In the genomic region with DNA sequence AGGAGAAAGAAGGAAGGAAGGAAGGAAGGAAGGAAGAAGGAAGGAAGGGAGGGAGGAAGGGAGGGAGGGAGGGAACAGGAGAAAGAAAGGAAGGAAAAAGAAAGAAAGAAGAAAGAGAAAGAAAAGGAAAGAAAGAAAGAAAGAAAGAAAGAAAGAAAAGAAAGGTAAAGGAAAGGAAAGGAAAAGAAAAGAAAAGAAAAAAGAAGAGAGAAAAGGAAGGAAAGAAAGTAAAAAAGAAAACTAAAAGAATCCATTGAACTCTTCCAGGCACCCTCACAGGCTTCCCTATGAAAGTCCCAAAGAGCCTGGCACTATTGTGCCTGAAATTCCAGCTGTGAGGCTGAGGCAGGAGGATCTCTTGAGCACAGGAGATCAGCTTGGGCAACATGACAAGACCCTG, we compare ENCODE assay signal across 31 cellular contexts.
"Had no signal": no experiment of that assay in that cellular context is flagged by ENCODE, and none has a peak within 500 bp of the region (broad histone marks: within the 10 kb centered on the region; RNA-seq: fewer than 3 reads in every experiment).

No MANE protein-coding gene starts in this region.

- H3K27ac Mint-ChIP-seq: activated CD4-positive, alpha-beta memory T cell treated with anti-CD3 and anti-CD28 coated beads, Interleukin-2, amount 10 ng/mL, durations not matched to agents 7 days and 5 days; activated CD8-positive, alpha-beta memory T cell treated with anti-CD3 and anti-CD28 coated beads, Interleukin-2, amount 10 ng/mL, durations not matched to agents 7 days and 5 days; activated naive CD4-positive, alpha-beta T cell treated with anti-CD3 and anti-CD28 coated beads, Interleukin-2, amount 10 ng/mL, durations not matched to agents 7 days and 5 days; activated naive CD8-positive, alpha-beta T cell; activated naive CD8-positive, alpha-beta T cell treated with anti-CD3 and anti-CD28 coated beads, Interleukin-2, amount 50 U/mL, for 24 hours; brain had no signal

- H3K9me3 Mint-ChIP-seq: activated CD4-positive, alpha-beta memory T cell treated with anti-CD3 and anti-CD28 coated beads, Interleukin-2, amount 10 ng/mL, durations not matched to agents 7 days and 5 days; activated naive CD4-positive, alpha-beta T cell treated with anti-CD3 and anti-CD28 coated beads, Interleukin-2, amount 10 ng/mL, durations not matched to agents 7 days and 5 days; activated naive CD8-positive, alpha-beta T cell treated with anti-CD3 and anti-CD28 coated beads, Interleukin-2, amount 50 U/mL, for 24 hours had no signal

- H3K27me3 ChIP-seq: MG63 had no signal

- DNase-seq: activated CD4-positive, alpha-beta memory T cell treated with anti-CD3 and anti-CD28 coated beads, Interleukin-2, amount 10 ng/mL, durations not matched to agents 7 days and 5 days; activated CD4-positive, alpha-beta T cell treated with anti-CD3 and anti-CD28 coated beads for 1 hour; activated CD4-positive, alpha-beta T cell treated with anti-CD3 and anti-CD28 coated beads for 48 hours; activated CD4-positive, CD25-positive, alpha-beta regulatory T cell; activated CD8-positive, alpha-beta memory T cell treated with anti-CD3 and anti-CD28 coated beads for 24 hours; activated CD8-positive, alpha-beta memory T cell treated with anti-CD3 and anti-CD28 coated beads, Interleukin-2, amount 10 ng/mL, durations not matched to agents 7 days and 5 days; activated CD8-positive, alpha-beta memory T cell treated with anti-CD3 and anti-CD28 coated beads, Interleukin-2, amount 50 U/mL, for 48 hours; activated effector memory CD4-positive, alpha-beta T cell treated with Interleukin-2 at 50 U/mL for 16 hours; activated naive CD4-positive, alpha-beta T cell treated with anti-CD3 and anti-CD28 coated beads, Interleukin-2, amount 10 ng/mL, durations not matched to agents 7 days and 5 days; activated naive CD8-positive, alpha-beta T cell treated with anti-CD3 and anti-CD28 coated beads, Interleukin-2, amount 50 U/mL, for 24 hours; activated T-cell treated with anti-CD3 and anti-CD28 coated beads, Interleukin-2, amount 50 U/mL, for 48 hours; anterior cingulate cortex; caudate nucleus; cerebellar nuclear complex; Kasumi-1; MG63; NCI-H1048; NCI-H1105 treated with DMSO at 0.1 percent for 48 hours; NCI-H1436; NCI-H1694; NCI-H1930; NCI-H2081 treated with DMSO at 0.1 percent for 48 hours; NCI-H345; NCI-H524 treated with DMSO at 0.1 percent for 48 hours; Right ventricle myocardium superior; SW 1271; T-helper 1 cell; T-helper 9 cell had no signal

- H3K36me3 ChIP-seq: MG63 had no signal

- H3K36me3 Mint-ChIP-seq: activated CD8-positive, alpha-beta memory T cell treated with anti-CD3 and anti-CD28 coated beads, Interleukin-2, amount 10 ng/mL, durations not matched to agents 7 days and 5 days; activated naive CD4-positive, alpha-beta T cell treated with anti-CD3 and anti-CD28 coated beads, Interleukin-2, amount 10 ng/mL, durations not matched to agents 7 days and 5 days; activated naive CD8-positive, alpha-beta T cell; brain had no signal

- H3K27ac ChIP-seq: VCaP had no signal

- H3K4me3 Mint-ChIP-seq: activated CD4-positive, alpha-beta memory T cell treated with anti-CD3 and anti-CD28 coated beads, Interleukin-2, amount 10 ng/mL, durations not matched to agents 7 days and 5 days; activated CD8-positive, alpha-beta memory T cell treated with anti-CD3 and anti-CD28 coated beads, Interleukin-2, amount 10 ng/mL, durations not matched to agents 7 days and 5 days; activated naive CD4-positive, alpha-beta T cell treated with anti-CD3 and anti-CD28 coated beads, Interleukin-2, amount 10 ng/mL, durations not matched to agents 7 days and 5 days; activated naive CD8-positive, alpha-beta T cell; activated naive CD8-positive, alpha-beta T cell treated with anti-CD3 and anti-CD28 coated beads, Interleukin-2, amount 50 U/mL, for 24 hours; brain had no signal

- H3K4me1 Mint-ChIP-seq: activated CD4-positive, alpha-beta memory T cell treated with anti-CD3 and anti-CD28 coated beads, Interleukin-2, amount 10 ng/mL, durations not matched to agents 7 days and 5 days; activated CD8-positive, alpha-beta memory T cell treated with anti-CD3 and anti-CD28 coated beads, Interleukin-2, amount 10 ng/mL, durations not matched to agents 7 days and 5 days; activated naive CD4-positive, alpha-beta T cell treated with anti-CD3 and anti-CD28 coated beads, Interleukin-2, amount 10 ng/mL, durations not matched to agents 7 days and 5 days; activated naive CD8-positive, alpha-beta T cell treated with anti-CD3 and anti-CD28 coated beads, Interleukin-2, amount 50 U/mL, for 24 hours; brain had no signal

- H3K4me3 ChIP-seq: MG63 had no signal

- H3K9me3 ChIP-seq: MG63 had no signal
